In the genomic region with DNA sequence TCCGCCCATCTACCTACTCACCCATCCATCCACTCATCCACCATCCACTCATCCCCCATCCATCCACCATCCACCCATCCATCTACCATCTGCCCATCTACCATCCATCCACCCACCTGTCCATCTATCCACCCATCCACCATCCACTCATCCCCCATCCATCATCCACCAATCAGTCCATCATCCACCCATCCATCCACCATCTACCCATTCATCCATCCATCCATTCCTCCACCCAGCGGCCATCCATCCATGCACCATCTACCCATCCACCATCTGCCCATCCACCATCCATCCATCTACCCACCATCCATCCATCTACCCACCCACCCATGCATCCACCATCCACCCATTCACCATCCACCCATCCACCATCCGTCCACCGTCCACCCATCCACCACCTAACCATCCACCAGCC, we compare ENCODE assay signal across 1 cellular context.
TF ChIP-seq lines count a peak whose summit lies in the region.

No MANE protein-coding gene starts in this region.

TF ChIP-seq in HEK293, 187 proteins besides CTCF, POLR2A, EP300 and RAD21 (continued from another document and continues in another):
- TF ChIP-seq ZNF19 (tag by site-specific recombination; IDR thresholded peaks at IDR 0.05; ENCODE audit: low read depth) (no peak), GLIS2 (tag by site-specific recombination; IDR thresholded peaks at IDR 0.05) (no peak), PRDM1 (tag by site-specific recombination; IDR thresholded peaks at IDR 0.05) (no peak), ZNF843 (tag by site-specific recombination; IDR thresholded peaks at IDR 0.05) (no peak), ZNF521 (tag by site-specific recombination; IDR thresholded peaks at IDR 0.05) (no peak), ZNF701 (tag by site-specific recombination; IDR thresholded peaks at IDR 0.05) (no peak), BCL11A (tag by site-specific recombination; IDR thresholded peaks at IDR 0.05; ENCODE audit: low read depth) (no peak), ZNF394 (tag by site-specific recombination; IDR thresholded peaks at IDR 0.05; ENCODE audit: borderline replicate concordance) (no peak), RBAK (tag by site-specific recombination; IDR thresholded peaks at IDR 0.05) (no peak), ZBTB1 (tag by site-specific recombination; IDR thresholded peaks at IDR 0.05) (no peak), ZNF10 (tag by site-specific recombination; IDR thresholded peaks at IDR 0.05) (no peak), ZNF549 (tag by site-specific recombination; IDR thresholded peaks at IDR 0.05) (no peak), ZNF174 (tag by site-specific recombination; IDR thresholded peaks at IDR 0.05) (no peak), HOXD13 (CRISPR knock-in tag; IDR thresholded peaks at IDR 0.05; ENCODE audit: borderline replicate concordance) (no peak), ZNF514 (tag by site-specific recombination; IDR thresholded peaks at IDR 0.05) (no peak), ZNF560 (tag by site-specific recombination; IDR thresholded peaks at IDR 0.05; ENCODE audit: borderline replicate concordance) (no peak; the same call in 1 of the 2 replicates), ZBTB48 (tag by site-specific recombination; IDR thresholded peaks at IDR 0.05) (no peak), ZNF48 (tag by site-specific recombination; IDR thresholded peaks at IDR 0.05) (no peak), MYNN (tag by site-specific recombination; IDR thresholded peaks at IDR 0.05; ENCODE audit: borderline replicate concordance) (no peak), ZNF274 (IDR thresholded peaks at IDR 0.05; ENCODE audit: low read length) (no peak), ZNF274 (tag by site-specific recombination; IDR thresholded peaks at IDR 0.05; ENCODE audit: borderline replicate concordance) (no peak), ZNF501 (tag by site-specific recombination; IDR thresholded peaks at IDR 0.05) (no peak), ZNF664 (tag by site-specific recombination; IDR thresholded peaks at IDR 0.05) (no peak), ZNF791 (tag by site-specific recombination; IDR thresholded peaks at IDR 0.05) (peak; percentile 24; the same call in 1 of the 2 replicates), ZNF76 (tag by site-specific recombination; IDR thresholded peaks at IDR 0.05; ENCODE audit: borderline replicate concordance, low read depth) (no peak), ZBTB8A (tag by site-specific recombination; IDR thresholded peaks at IDR 0.05) (no peak), ZXDB (tag by site-specific recombination; IDR thresholded peaks at IDR 0.05) (no peak), ZNF561 (tag by site-specific recombination; IDR thresholded peaks at IDR 0.05; ENCODE audit: borderline replicate concordance) (no peak), ZNF768 (tag by site-specific recombination; IDR thresholded peaks at IDR 0.05) (no peak)
- TF ChIP-seq, protein P1, sequence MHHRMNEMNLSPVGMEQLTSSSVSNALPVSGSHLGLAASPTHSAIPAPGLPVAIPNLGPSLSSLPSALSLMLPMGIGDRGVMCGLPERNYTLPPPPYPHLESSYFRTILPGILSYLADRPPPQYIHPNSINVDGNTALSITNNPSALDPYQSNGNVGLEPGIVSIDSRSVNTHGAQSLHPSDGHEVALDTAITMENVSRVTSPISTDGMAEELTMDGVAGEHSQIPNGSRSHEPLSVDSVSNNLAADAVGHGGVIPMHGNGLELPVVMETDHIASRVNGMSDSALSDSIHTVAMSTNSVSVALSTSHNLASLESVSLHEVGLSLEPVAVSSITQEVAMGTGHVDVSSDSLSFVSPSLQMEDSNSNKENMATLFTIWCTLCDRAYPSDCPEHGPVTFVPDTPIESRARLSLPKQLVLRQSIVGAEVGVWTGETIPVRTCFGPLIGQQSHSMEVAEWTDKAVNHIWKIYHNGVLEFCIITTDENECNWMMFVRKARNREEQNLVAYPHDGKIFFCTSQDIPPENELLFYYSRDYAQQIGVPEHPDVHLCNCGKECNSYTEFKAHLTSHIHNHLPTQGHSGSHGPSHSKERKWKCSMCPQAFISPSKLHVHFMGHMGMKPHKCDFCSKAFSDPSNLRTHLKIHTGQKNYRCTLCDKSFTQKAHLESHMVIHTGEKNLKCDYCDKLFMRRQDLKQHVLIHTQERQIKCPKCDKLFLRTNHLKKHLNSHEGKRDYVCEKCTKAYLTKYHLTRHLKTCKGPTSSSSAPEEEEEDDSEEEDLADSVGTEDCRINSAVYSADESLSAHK (tag by site-specific recombination; IDR thresholded peaks at IDR 0.05): no peak
- TF ChIP-seq, protein P2, sequence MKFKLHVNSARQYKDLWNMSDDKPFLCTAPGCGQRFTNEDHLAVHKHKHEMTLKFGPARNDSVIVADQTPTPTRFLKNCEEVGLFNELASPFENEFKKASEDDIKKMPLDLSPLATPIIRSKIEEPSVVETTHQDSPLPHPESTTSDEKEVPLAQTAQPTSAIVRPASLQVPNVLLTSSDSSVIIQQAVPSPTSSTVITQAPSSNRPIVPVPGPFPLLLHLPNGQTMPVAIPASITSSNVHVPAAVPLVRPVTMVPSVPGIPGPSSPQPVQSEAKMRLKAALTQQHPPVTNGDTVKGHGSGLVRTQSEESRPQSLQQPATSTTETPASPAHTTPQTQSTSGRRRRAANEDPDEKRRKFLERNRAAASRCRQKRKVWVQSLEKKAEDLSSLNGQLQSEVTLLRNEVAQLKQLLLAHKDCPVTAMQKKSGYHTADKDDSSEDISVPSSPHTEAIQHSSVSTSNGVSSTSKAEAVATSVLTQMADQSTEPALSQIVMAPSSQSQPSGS (tag by site-specific recombination; IDR thresholded peaks at IDR 0.05; ENCODE audit: low read depth): no peak
- TF ChIP-seq, protein P3, sequence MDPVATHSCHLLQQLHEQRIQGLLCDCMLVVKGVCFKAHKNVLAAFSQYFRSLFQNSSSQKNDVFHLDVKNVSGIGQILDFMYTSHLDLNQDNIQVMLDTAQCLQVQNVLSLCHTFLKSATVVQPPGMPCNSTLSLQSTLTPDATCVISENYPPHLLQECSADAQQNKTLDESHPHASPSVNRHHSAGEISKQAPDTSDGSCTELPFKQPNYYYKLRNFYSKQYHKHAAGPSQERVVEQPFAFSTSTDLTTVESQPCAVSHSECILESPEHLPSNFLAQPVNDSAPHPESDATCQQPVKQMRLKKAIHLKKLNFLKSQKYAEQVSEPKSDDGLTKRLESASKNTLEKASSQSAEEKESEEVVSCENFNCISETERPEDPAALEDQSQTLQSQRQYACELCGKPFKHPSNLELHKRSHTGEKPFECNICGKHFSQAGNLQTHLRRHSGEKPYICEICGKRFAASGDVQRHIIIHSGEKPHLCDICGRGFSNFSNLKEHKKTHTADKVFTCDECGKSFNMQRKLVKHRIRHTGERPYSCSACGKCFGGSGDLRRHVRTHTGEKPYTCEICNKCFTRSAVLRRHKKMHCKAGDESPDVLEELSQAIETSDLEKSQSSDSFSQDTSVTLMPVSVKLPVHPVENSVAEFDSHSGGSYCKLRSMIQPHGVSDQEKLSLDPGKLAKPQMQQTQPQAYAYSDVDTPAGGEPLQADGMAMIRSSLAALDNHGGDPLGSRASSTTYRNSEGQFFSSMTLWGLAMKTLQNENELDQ (tag by site-specific recombination; IDR thresholded peaks at IDR 0.05; ENCODE audit: low read depth): no peak
- TF ChIP-seq, protein P4, sequence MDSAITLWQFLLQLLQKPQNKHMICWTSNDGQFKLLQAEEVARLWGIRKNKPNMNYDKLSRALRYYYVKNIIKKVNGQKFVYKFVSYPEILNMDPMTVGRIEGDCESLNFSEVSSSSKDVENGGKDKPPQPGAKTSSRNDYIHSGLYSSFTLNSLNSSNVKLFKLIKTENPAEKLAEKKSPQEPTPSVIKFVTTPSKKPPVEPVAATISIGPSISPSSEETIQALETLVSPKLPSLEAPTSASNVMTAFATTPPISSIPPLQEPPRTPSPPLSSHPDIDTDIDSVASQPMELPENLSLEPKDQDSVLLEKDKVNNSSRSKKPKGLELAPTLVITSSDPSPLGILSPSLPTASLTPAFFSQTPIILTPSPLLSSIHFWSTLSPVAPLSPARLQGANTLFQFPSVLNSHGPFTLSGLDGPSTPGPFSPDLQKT (IDR thresholded peaks at IDR 0.05; ENCODE audit: borderline replicate concordance, low read depth, low read length): no peak
- TF ChIP-seq, protein P5, sequence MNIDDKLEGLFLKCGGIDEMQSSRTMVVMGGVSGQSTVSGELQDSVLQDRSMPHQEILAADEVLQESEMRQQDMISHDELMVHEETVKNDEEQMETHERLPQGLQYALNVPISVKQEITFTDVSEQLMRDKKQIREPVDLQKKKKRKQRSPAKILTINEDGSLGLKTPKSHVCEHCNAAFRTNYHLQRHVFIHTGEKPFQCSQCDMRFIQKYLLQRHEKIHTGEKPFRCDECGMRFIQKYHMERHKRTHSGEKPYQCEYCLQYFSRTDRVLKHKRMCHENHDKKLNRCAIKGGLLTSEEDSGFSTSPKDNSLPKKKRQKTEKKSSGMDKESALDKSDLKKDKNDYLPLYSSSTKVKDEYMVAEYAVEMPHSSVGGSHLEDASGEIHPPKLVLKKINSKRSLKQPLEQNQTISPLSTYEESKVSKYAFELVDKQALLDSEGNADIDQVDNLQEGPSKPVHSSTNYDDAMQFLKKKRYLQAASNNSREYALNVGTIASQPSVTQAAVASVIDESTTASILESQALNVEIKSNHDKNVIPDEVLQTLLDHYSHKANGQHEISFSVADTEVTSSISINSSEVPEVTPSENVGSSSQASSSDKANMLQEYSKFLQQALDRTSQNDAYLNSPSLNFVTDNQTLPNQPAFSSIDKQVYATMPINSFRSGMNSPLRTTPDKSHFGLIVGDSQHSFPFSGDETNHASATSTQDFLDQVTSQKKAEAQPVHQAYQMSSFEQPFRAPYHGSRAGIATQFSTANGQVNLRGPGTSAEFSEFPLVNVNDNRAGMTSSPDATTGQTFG (tag by site-specific recombination; IDR thresholded peaks at IDR 0.05; ENCODE audit: borderline replicate concordance): 0 out of 2 replicates have a peak, but pooled peaks have one; percentile 56
- TF ChIP-seq, protein P6, sequence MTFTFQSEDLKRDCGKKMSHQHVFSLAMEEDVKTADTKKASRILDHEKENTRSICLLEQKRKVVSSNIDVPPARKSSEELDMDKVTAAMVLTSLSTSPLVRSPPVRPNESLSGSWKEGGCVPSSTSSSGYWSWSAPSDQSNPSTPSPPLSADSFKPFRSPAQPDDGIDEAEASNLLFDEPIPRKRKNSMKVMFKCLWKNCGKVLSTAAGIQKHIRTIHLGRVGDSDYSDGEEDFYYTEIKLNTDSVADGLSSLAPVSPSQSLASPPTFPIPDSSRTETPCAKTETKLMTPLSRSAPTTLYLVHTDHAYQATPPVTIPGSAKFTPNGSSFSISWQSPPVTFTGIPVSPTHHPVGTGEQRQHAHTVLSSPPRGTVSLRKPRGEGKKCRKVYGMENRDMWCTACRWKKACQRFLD (tag by site-specific recombination; IDR thresholded peaks at IDR 0.05): no peak
- TF ChIP-seq, protein P7, sequence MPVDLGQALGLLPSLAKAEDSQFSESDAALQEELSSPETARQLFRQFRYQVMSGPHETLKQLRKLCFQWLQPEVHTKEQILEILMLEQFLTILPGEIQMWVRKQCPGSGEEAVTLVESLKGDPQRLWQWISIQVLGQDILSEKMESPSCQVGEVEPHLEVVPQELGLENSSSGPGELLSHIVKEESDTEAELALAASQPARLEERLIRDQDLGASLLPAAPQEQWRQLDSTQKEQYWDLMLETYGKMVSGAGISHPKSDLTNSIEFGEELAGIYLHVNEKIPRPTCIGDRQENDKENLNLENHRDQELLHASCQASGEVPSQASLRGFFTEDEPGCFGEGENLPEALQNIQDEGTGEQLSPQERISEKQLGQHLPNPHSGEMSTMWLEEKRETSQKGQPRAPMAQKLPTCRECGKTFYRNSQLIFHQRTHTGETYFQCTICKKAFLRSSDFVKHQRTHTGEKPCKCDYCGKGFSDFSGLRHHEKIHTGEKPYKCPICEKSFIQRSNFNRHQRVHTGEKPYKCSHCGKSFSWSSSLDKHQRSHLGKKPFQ (tag by site-specific recombination; IDR thresholded peaks at IDR 0.05): no peak
- TF ChIP-seq, protein P8, sequence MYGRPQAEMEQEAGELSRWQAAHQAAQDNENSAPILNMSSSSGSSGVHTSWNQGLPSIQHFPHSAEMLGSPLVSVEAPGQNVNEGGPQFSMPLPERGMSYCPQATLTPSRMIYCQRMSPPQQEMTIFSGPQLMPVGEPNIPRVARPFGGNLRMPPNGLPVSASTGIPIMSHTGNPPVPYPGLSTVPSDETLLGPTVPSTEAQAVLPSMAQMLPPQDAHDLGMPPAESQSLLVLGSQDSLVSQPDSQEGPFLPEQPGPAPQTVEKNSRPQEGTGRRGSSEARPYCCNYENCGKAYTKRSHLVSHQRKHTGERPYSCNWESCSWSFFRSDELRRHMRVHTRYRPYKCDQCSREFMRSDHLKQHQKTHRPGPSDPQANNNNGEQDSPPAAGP (tag by site-specific recombination; IDR thresholded peaks at IDR 0.05): no peak
- TF ChIP-seq, protein P9, sequence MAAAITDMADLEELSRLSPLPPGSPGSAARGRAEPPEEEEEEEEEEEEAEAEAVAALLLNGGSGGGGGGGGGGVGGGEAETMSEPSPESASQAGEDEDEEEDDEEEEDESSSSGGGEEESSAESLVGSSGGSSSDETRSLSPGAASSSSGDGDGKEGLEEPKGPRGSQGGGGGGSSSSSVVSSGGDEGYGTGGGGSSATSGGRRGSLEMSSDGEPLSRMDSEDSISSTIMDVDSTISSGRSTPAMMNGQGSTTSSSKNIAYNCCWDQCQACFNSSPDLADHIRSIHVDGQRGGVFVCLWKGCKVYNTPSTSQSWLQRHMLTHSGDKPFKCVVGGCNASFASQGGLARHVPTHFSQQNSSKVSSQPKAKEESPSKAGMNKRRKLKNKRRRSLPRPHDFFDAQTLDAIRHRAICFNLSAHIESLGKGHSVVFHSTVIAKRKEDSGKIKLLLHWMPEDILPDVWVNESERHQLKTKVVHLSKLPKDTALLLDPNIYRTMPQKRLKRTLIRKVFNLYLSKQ (tag by site-specific recombination; IDR thresholded peaks at IDR 0.05; ENCODE audit: borderline replicate concordance): 0 out of 2 replicates have a peak, but pooled peaks have one; percentile 18
- TF ChIP-seq, protein P10, sequence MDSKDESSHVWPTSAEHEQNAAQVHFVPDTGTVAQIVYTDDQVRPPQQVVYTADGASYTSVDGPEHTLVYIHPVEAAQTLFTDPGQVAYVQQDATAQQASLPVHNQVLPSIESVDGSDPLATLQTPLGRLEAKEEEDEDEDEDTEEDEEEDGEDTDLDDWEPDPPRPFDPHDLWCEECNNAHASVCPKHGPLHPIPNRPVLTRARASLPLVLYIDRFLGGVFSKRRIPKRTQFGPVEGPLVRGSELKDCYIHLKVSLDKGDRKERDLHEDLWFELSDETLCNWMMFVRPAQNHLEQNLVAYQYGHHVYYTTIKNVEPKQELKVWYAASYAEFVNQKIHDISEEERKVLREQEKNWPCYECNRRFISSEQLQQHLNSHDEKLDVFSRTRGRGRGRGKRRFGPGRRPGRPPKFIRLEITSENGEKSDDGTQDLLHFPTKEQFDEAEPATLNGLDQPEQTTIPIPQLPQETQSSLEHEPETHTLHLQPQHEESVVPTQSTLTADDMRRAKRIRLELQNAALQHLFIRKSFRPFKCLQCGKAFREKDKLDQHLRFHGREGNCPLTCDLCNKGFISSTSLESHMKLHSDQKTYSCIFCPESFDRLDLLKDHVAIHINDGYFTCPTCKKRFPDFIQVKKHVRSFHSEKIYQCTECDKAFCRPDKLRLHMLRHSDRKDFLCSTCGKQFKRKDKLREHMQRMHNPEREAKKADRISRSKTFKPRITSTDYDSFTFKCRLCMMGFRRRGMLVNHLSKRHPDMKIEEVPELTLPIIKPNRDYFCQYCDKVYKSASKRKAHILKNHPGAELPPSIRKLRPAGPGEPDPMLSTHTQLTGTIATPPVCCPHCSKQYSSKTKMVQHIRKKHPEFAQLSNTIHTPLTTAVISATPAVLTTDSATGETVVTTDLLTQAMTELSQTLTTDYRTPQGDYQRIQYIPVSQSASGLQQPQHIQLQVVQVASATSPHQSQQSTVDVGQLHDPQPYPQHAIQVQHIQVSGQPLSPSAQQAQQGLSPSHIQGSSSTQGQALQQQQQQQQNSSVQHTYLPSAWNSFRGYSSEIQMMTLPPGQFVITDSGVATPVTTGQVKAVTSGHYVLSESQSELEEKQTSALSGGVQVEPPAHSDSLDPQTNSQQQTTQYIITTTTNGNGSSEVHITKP (tag by site-specific recombination; IDR thresholded peaks at IDR 0.05): no peak
